1 cellular context compared by ENCODE assay signal in genomic region chr12:51345681-51346080, GRCh38.
TF ChIP-seq lines count a peak whose summit lies in the region.

No MANE protein-coding gene starts in this region.

TF ChIP-seq in K562, 482 proteins besides CTCF, POLR2A, EP300 and RAD21 (continued from another document):
- TF ChIP-seq E2F6 (IDR thresholded peaks at IDR 0.05; ENCODE audit: borderline replicate concordance in 1 of 2, extremely low read depth in 1 of 2, insufficient read depth in 1 of 2, insufficient read length in 1 of 2, low read depth in 1 of 2, low read length in 1 of 2, poor library complexity in 1 of 2, severe bottlenecking in 1 of 2) (no peak), EWSR1 (IDR thresholded peaks at IDR 0.05; ENCODE audit: borderline replicate concordance, low read depth, partially characterized antibody) (no peak), ZKSCAN8 (CRISPR knock-in tag; IDR thresholded peaks at IDR 0.05) (no peak)
TF ChIP-seq in K562: peak in this region for 8.
